In genomic region chr1:193189442-193190095, GRCh38 we compare ENCODE assay signal across 1 cellular context.
TF ChIP-seq lines count a peak whose summit lies in the region.

No MANE protein-coding gene starts in this region.

TF ChIP-seq in HepG2, 621 proteins besides CTCF, POLR2A, EP300 and RAD21 (continued from another document):
- TF ChIP-seq ZBTB46 (CRISPR knock-in tag; IDR thresholded peaks at IDR 0.05; ENCODE audit: borderline replicate concordance) = no peak
- TF ChIP-seq SMYD3 (CRISPR knock-in tag; IDR thresholded peaks at IDR 0.05) = no peak
- no peak for TF ChIP-seq ZNF20 (CRISPR knock-in tag; IDR thresholded peaks at IDR 0.05)
